In genomic region chr1:184163674-184164470, GRCh38 we compare ENCODE assay signal across 8 cellular contexts.
A peak's percentile ranks its signal among the peaks of the same experiment; 100 is the strongest.
DNase-seq lines count a peak whose midpoint lies in the region; ATAC-seq and TF ChIP-seq lines count a peak whose summit lies in the region.

No MANE protein-coding gene starts in this region.

- H3K27ac ChIP-seq in RWPE2 (ENCODE audit: poor library complexity, severe bottlenecking): no peak overlapping the region
- no peak overlapping the region for H3K27ac ChIP-seq in lower lobe of right lung

- H3K4me1 ChIP-seq in RWPE2 (ENCODE audit: insufficient read depth, poor library complexity, severe bottlenecking) (no peaks in the 10 kb centered on the region), lower lobe of right lung (peaks cover 33% of the 10 kb centered on the region)

- H3K36me3 ChIP-seq in RWPE2 (ENCODE audit: low read depth): no peaks in the 10 kb centered on the region
- H3K36me3 ChIP-seq in lower lobe of right lung: no peaks in the 10 kb centered on the region

- intact Hi-C loops in lower lobe of right lung (cut with DNase I): no loop called here
- intact Hi-C loops in posterior cingulate gyrus (cut with DNase I): no loop called here

- ATAC-seq in HG02885 (IDR thresholded peaks at IDR 0.05; ENCODE audit: poor library complexity, unreplicated experiment) (peak; percentile 93), RWPE2 (ENCODE audit: low read depth) (peak; percentile 73), lower lobe of right lung (peak; percentile 33 to 39)

- H3K4me3 ChIP-seq in RWPE2 (ENCODE audit: severe bottlenecking): no peak overlapping the region
- H3K4me3 ChIP-seq in lower lobe of right lung: no peak overlapping the region

- DNase-seq in NCI-H82 (lab: John Stamatoyannopoulos, UW): peak; percentile 40
- DNase-seq in NCI-H82 treated with DMSO at 0.1 percent for 48 hours (lab: John Stamatoyannopoulos, UW; ENCODE audit: unreplicated experiment): no peak
- no peak for DNase-seq in RWPE2 (ENCODE audit: low spot score)
- no peak for DNase-seq in lower lobe of right lung
- no peak for DNase-seq in posterior cingulate gyrus
- DNase-seq in amniotic stem cell (lab: John Stamatoyannopoulos, UW): no peak
- DNase-seq in DMS79 treated with DMSO at 0.1 percent for 48 hours (lab: John Stamatoyannopoulos, UW): no peak

- TF ChIP-seq CTCF in RWPE2 (IDR thresholded peaks at IDR 0.05; ENCODE audit: poor library complexity, severe bottlenecking) (no peak), lower lobe of right lung (IDR thresholded peaks at IDR 0.05) (no peak)

- H3K27me3 ChIP-seq in RWPE2 (ENCODE audit: insufficient read depth, poor library complexity, severe bottlenecking): no peaks in the 10 kb centered on the region
- no peaks in the 10 kb centered on the region for H3K27me3 ChIP-seq in lower lobe of right lung (ENCODE audit: low read depth)

- no peaks in the 10 kb centered on the region for H3K9me3 ChIP-seq in RWPE2 (ENCODE audit: severe bottlenecking)
- H3K9me3 ChIP-seq in lower lobe of right lung: no peaks in the 10 kb centered on the region

Comparison
In these comparisons a context has a peak if more than half of its experiments do, and no peak if none do; other contexts are left out.
1. ATAC-seq: peak in every context shown above with its lines; median percentile 93 in HG02885; 73 in RWPE2; 36 in lower lobe of right lung.